In the genomic region with DNA sequence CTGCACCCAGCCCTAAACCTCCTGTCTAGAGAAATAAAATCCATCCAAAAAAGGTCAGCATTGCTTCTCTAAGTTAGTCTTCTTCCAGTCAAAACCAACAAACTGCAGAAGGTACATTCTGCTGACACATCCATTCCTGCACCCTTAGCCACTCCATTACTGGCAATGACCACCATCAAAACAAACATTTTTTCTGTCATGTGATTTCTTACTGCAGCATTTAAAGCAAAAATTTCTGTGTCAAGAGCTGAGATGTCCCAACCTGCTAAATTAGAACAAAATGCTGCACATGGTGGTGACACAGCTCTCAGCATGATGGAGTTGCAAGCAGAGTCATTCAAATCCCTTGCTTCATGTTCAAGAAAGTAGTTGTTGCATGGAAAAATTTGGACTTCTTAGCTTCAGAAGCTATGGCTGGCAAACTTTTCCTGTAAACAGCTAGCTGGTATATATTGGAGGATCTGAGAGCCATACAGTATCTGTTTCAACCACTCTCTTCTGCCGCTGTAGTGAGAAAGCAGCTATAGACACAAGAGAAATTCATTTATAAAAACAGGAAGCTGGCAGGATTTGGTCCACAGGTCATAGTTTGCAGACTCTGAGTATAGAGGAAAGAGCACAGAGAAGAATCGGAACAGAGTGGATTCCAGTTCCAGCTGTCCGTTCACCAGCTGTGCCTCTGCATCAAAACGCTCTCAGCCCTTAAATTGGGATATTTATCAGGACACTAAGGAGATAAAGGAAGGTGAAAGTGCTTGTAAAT, we compare ENCODE assay signal across 10 cellular contexts. TPM values are rescaled to one million over a fixed set of nuclear protein-coding genes. Genes with fewer than 3 reads are reported as not detected.
DNase-seq lines count a peak whose midpoint lies in the region; ATAC-seq, FAIRE-seq and TF ChIP-seq lines count a peak whose summit lies in the region.
"Had no signal": no experiment of that assay in that cellular context is flagged by ENCODE, and none has a peak within 500 bp of the region (broad histone marks: within the 10 kb centered on the region; RNA-seq: fewer than 3 reads in every experiment).

No MANE protein-coding gene starts in this region.

- DNase-seq in GM12878 (ENCODE audit: low read depth, low spot score) (no peak), renal cortical epithelial cell (ENCODE audit: low read depth) (peak; percentile 90), ureter (ENCODE audit: low spot score) (no peak), endothelial cell (ENCODE audit: low spot score) (no peak), amygdala (lab: John Stamatoyannopoulos, UW) (no peak), cerebellum (ENCODE audit: low spot score) (no peak)
- DNase-seq: SW 1271 had no signal

- H3K27me3 ChIP-seq in GM12878 (replicated peaks in 1 of 2; ENCODE audit: control insufficient read depth in 2 of 2, insufficient read depth in 2 of 2, low read length in 1 of 2), result no peaks in the 10 kb centered on the region

- TF ChIP-seq CTCF in GM12878 (IDR thresholded peaks at IDR 0.05 in 2 of 3, conservative IDR thresholded peaks at IDR 0.05 in 1 of 3; ENCODE audit: control insufficient read depth in 2 of 3, extremely low read depth in 1 of 3, insufficient read depth in 1 of 3, low read depth in 3 of 3, low read length in 3 of 3), result no peak
- TF ChIP-seq CTCF in endothelial cell (IDR thresholded peaks at IDR 0.05; ENCODE audit: unreplicated experiment), result no peak

- no peaks in the 10 kb centered on the region for H4K20me1 ChIP-seq in GM12878 (ENCODE audit: control insufficient read depth, insufficient read depth)

- SMC1A ChIA-PET in GM12878 (lab: Charles Lee; ENCODE audit: uncharacterized antibody, unreplicated experiment), result interaction anchor here (1.2 to 7.8 kb wide), 10 partner anchors 11 to 182 kb away, joined by 3 to 81 read pairs (median 4); partner anchors contain the start of gene RUBCNL

- peak overlapping the region; percentile 62 for H3K4me2 ChIP-seq in GM12878 (ENCODE audit: control insufficient read depth, insufficient read depth)

- RAD21 ChIA-PET in GM12878 (lab: Charles Lee; ENCODE audit: unreplicated experiment), result interaction anchor here (1.0 to 11.6 kb wide), 4 partner anchors 12 to 56 kb away, joined by 3 to 100 read pairs (median 8); partner anchors contain the start of gene RUBCNL

- H3K4me3 Mint-ChIP-seq in endothelial cell (ENCODE audit: unreplicated experiment), result no peak overlapping the region

- 3% methylated on average over 4 of the region's 4 CpGs for WGBS in GM12878 (ENCODE audit: insufficient coverage, insufficient replicate concordance, low lambda C conversion rate, missing lambda C conversion rate)

- H3K27ac Mint-ChIP-seq in endothelial cell (ENCODE audit: unreplicated experiment), result no peak overlapping the region

- no peak for TF ChIP-seq RAD21 in GM12878 (IDR thresholded peaks at IDR 0.05; ENCODE audit: insufficient read depth, low read depth, low read length)

- in situ Hi-C loops in GM12878 (cut with MboI), result no loop called here

- peak overlapping the region; percentile 10 for H3K4me3 ChIP-seq in GM12878

- H3K79me2 ChIP-seq in GM12878 (ENCODE audit: control insufficient read depth, insufficient read depth, low read length), result peaks cover 51% of the 10 kb centered on the region

- H3K36me3 Mint-ChIP-seq in endothelial cell (ENCODE audit: low read depth, unreplicated experiment), result no peaks in the 10 kb centered on the region

- POLR2A ChIA-PET in GM12878 (lab: Charles Lee), result interaction anchor here (1.2 to 2.5 kb wide), 3 partner anchors 11 to 19 kb away, joined by 3 to 12 read pairs (median 5); no protein-coding TSS in a partner anchor

- peak overlapping the region; percentile 53 for H3K27ac ChIP-seq in GM12878 (ENCODE audit: control insufficient read depth, insufficient read depth)

- peaks cover 47% of the 10 kb centered on the region for H3K4me1 ChIP-seq in GM12878 (ENCODE audit: control insufficient read depth, insufficient read depth, low read length)

- no peak for FAIRE-seq in GM12878 (lab: Jason Lieb, UNC)

- no peak overlapping the region for H3K9ac ChIP-seq in GM12878 (ENCODE audit: control insufficient read depth, insufficient read depth, low read length)

- no peaks in the 10 kb centered on the region; the same call in 2 of the 3 replicates for H3K9me3 ChIP-seq in GM12878 (replicated peaks; ENCODE audit: control insufficient read depth, insufficient read depth, low read length)

- intact Hi-C loops in GM12878 (cut with micrococcal nuclease; ENCODE audit: unreplicated experiment), result no loop called here

- peaks cover 3% of the 10 kb centered on the region for H3K27me3 Mint-ChIP-seq in endothelial cell (ENCODE audit: unreplicated experiment)

- BruUV-seq in GM12878 (replicated peaks; lab: Mats Ljungman, UMichigan), result no TSS peak

- H3K36me3 ChIP-seq in GM12878 (ENCODE audit: control insufficient read depth in 2 of 2, insufficient read depth in 2 of 2, low read length in 1 of 2), result peaks cover 0 to 44% of the 10 kb centered on the region in 2 experiments; a peak in 2 of 4 replicates

- CTCF ChIA-PET in GM12878 (lab: Yijun Ruan, JAX), result interaction anchor here (0.6 to 5.7 kb wide), 9 partner anchors 8 to 81 kb away, joined by 3 to 47 read pairs (median 3); partner anchors contain the start of gene RUBCNL

- peaks cover 4% of the 10 kb centered on the region for H3K4me1 Mint-ChIP-seq in endothelial cell (ENCODE audit: unreplicated experiment)

- H3K9me3 Mint-ChIP-seq in endothelial cell (ENCODE audit: unreplicated experiment), result no peaks in the 10 kb centered on the region

- TF ChIP-seq POLR2A in GM12878 (IDR thresholded peaks at IDR 0.05; ENCODE audit: low read depth, low read length), result no peak

- ATAC-seq in GM18517 (IDR thresholded peaks at IDR 0.05; ENCODE audit: unreplicated experiment) (peak; percentile 62), HG02870 (IDR thresholded peaks at IDR 0.05; ENCODE audit: unreplicated experiment) (peak; percentile 61), GM12878 (peak; percentile 78)
- ATAC-seq: HCT116 had no signal

- H2AFZ ChIP-seq in GM12878 (ENCODE audit: control insufficient read depth, low read depth, low read length), result no peak overlapping the region

- no peak for TF ChIP-seq EP300 in GM12878 (IDR thresholded peaks at IDR 0.05; ENCODE audit: borderline replicate concordance in 1 of 2, control insufficient read depth in 1 of 2, low read depth in 2 of 2, low read length in 2 of 2)

TF ChIP-seq in GM12878, 131 proteins besides CTCF, POLR2A, EP300 and RAD21 (continues in another document):
- TF ChIP-seq, protein P1, sequence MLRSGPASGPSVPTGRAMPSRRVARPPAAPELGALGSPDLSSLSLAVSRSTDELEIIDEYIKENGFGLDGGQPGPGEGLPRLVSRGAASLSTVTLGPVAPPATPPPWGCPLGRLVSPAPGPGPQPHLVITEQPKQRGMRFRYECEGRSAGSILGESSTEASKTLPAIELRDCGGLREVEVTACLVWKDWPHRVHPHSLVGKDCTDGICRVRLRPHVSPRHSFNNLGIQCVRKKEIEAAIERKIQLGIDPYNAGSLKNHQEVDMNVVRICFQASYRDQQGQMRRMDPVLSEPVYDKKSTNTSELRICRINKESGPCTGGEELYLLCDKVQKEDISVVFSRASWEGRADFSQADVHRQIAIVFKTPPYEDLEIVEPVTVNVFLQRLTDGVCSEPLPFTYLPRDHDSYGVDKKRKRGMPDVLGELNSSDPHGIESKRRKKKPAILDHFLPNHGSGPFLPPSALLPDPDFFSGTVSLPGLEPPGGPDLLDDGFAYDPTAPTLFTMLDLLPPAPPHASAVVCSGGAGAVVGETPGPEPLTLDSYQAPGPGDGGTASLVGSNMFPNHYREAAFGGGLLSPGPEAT (IDR thresholded peaks at IDR 0.05; ENCODE audit: low read depth), result 0 out of 2 replicates have a peak, but pooled peaks have one; percentile 13
- TF ChIP-seq SPI1 (IDR thresholded peaks at IDR 0.05; ENCODE audit: borderline replicate concordance, insufficient read depth, low read depth, low read length), result peak; percentile 48; the same call in 1 of the 2 replicates
- 0 out of 2 replicates have a peak, but pooled peaks have one; percentile 25 for TF ChIP-seq PAX5 (IDR thresholded peaks at IDR 0.05; ENCODE audit: borderline replicate concordance, low read depth, low read length)
- 0 out of 2 replicates have a peak, but pooled peaks have one; percentile 28 for TF ChIP-seq MTA3 (IDR thresholded peaks at IDR 0.05; ENCODE audit: borderline replicate concordance, low read length)
- TF ChIP-seq NFIC (IDR thresholded peaks at IDR 0.05; ENCODE audit: low read depth, low read length), result peak; percentile 51; the same call in 1 of the 2 replicates
- no peak for TF ChIP-seq HSF1 (IDR thresholded peaks at IDR 0.05; ENCODE audit: low read depth, low read length)
- TF ChIP-seq RFX5 (IDR thresholded peaks at IDR 0.05; ENCODE audit: low read depth, low read length), result no peak

RNA-seq across cellular contexts. Expression of gene RUBCNL, which starts 17.4 kb away (rescaled TPM):
- total RNA-seq in GM12878 (2013; cell fraction: nucleolus; rRNA removed), result 61.1 and 62.6 TPM in 2 replicates
- 49.5 and 51.9 TPM in 2 replicates for total RNA-seq in GM12878 (2014; rRNA removed)
- total RNA-seq in GM12878 (2014; rRNA removed; fragmentation: Illumina TruSeq; extraction: Trizol), result 37.2 and 38.6 TPM in 2 replicates
- 39.2 and 41.8 TPM in 2 replicates for total RNA-seq in GM12878 (2021)
- 43.1 TPM for polyA plus RNA-seq in GM12878 (2011; ENCODE audit: low read depth)
- 0.48 and 0.71 TPM in 2 replicates for polyA plus RNA-seq in GM12878 (2011; rRNA removed)
- 0.58 and 0.92 TPM in 2 replicates for polyA plus RNA-seq in GM12878 (2011; cell fraction: cytosol; rRNA removed)
- 2.0 and 2.3 TPM in 2 replicates for polyA plus RNA-seq in GM12878 (2011; cell fraction: nucleus; rRNA removed)
- polyA plus RNA-seq in GM12878 (2012), result 48.4 and 49.8 TPM in 2 replicates
- polyA plus RNA-seq in GM12878 (2014; fragmentation: Illumina TruSeq; extraction: Trizol), result 39.2 and 43.0 TPM in 2 replicates
- polyA plus RNA-seq in GM12878 (2014; fragmentation: Nextera tagmentation; extraction: Ambion mirVana), result 10 to 100 TPM; 21.4 to 28.5 TPM
- polyA plus RNA-seq in GM12878 (2014; rRNA removed), result 33.2 and 36.3 TPM in 2 replicates
- polyA plus RNA-seq in GM12878 (2016; fragmentation: Nextera tagmentation; extraction: Ambion mirVana), result 10 to 100 TPM; 42.4 to 45.0 TPM
- 2.2 and 2.3 TPM in 2 replicates for polyA minus RNA-seq in GM12878 (2011; rRNA and poly(A)+ RNA removed)
- polyA minus RNA-seq in GM12878 (2011; cell fraction: cytosol; rRNA and poly(A)+ RNA removed), result 0.52 and 0.67 TPM in 2 replicates
- 0.48 and 1.5 TPM in 2 replicates for polyA minus RNA-seq in GM12878 (2011; cell fraction: nucleus; rRNA and poly(A)+ RNA removed)
- total RNA-seq in renal cortical epithelial cell, result 0.10 and 0.52 TPM in 2 replicates
- 4.2 TPM for total RNA-seq in ureter
- total RNA-seq in endothelial cell (ENCODE audit: unreplicated experiment), result 0.31 TPM
- total RNA-seq in cerebellum, result 11.3 TPM
